ENCODE assay signal across 10 cellular contexts in the genomic region with DNA sequence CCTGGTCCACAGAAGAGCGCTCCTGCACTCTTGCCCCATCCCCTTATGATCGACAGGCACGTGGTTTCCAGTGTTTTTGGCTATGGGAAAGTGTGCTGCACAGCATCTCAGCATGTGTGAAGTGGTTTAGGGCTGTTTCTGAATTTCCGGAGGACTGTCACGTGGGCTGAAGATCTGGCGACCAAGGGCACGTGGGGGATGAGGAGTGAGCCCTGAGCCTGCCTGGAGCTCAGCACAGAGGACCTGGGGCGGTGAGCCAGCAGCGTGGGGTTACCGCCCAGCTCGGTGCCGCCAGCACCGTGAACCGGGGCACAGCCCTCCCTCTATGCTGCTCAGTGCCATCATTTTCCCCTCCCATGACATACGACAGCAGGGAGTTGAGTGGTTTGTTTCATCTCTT.
A peak's percentile ranks its signal among the peaks of the same experiment; 100 is the strongest.
DNase-seq lines count a peak whose midpoint lies in the region; ATAC-seq and TF ChIP-seq lines count a peak whose summit lies in the region.
"Had no signal": no experiment of that assay in that cellular context is flagged by ENCODE, and none has a peak within 500 bp of the region (broad histone marks: within the 10 kb centered on the region; RNA-seq: fewer than 3 reads in every experiment).

No MANE protein-coding gene starts in this region.

- peak overlapping the region; percentile 2 for H3K4me3 Mint-ChIP-seq in activated T-helper 1 cell treated with anti-CD3 and anti-CD28 coated beads, Interleukin-12 subunit alpha, Interleukin-12 subunit beta, Interleukin-2, Interleukin-4 antibody, amounts not matched to agents 30 ng/mL and 10 ng/mL and 1 ng/mL, durations not matched to agents 14 hours and 24 hours and 36 hours

- peak overlapping the region; percentile 19 for H4K8ac ChIP-seq in mesenchymal stem cell (ENCODE audit: low read length)

- H3K9me3 ChIP-seq in mesenchymal stem cell (ENCODE audit: control insufficient read depth, low read length) (no peaks in the 10 kb centered on the region), mammary epithelial cell (replicated peaks; ENCODE audit: insufficient read depth, low read length) (no peaks in the 10 kb centered on the region)
- H3K9me3 ChIP-seq: tibial nerve had no signal

- no peaks in the 10 kb centered on the region for H3K27me3 Mint-ChIP-seq in activated T-helper 1 cell treated with anti-CD3 and anti-CD28 coated beads, Interleukin-12 subunit alpha, Interleukin-12 subunit beta, Interleukin-2, Interleukin-4 antibody, amounts not matched to agents 30 ng/mL and 10 ng/mL and 1 ng/mL, durations not matched to agents 14 hours and 24 hours and 36 hours (ENCODE audit: insufficient read depth)

- H3K36me3 ChIP-seq in mesenchymal stem cell (ENCODE audit: control insufficient read depth in 1 of 2, insufficient read depth in 2 of 2, low read depth in 1 of 2, low read length in 2 of 2) (peaks cover 0 to 16% of the 10 kb centered on the region in 2 experiments), mammary epithelial cell (ENCODE audit: insufficient read depth, low read length) (no peaks in the 10 kb centered on the region)

- no peaks in the 10 kb centered on the region for H3K9me3 Mint-ChIP-seq in activated T-helper 1 cell treated with anti-CD3 and anti-CD28 coated beads, Interleukin-12 subunit alpha, Interleukin-12 subunit beta, Interleukin-2, Interleukin-4 antibody, amounts not matched to agents 30 ng/mL and 10 ng/mL and 1 ng/mL, durations not matched to agents 14 hours and 24 hours and 36 hours

- CTCF ChIA-PET in mammary epithelial cell (lab: Charles Lee; ENCODE audit: low non-redundant PET) = no interaction called here

- no peak overlapping the region for H2AK5ac ChIP-seq in mesenchymal stem cell (ENCODE audit: low read length, severe bottlenecking)

- H2BK5ac ChIP-seq in mesenchymal stem cell (ENCODE audit: low read depth, low read length, poor library complexity, severe bottlenecking) = no peak overlapping the region

- no peak overlapping the region for H2BK120ac ChIP-seq in mesenchymal stem cell (ENCODE audit: low read depth, low read length)

- H3K79me2 ChIP-seq in mammary epithelial cell (ENCODE audit: insufficient read depth, low read length) = no peaks in the 10 kb centered on the region

- no peak overlapping the region for H2BK15ac ChIP-seq in mesenchymal stem cell (ENCODE audit: low read depth, poor library complexity, severe bottlenecking)

- H3K27ac ChIP-seq in mesenchymal stem cell (ENCODE audit: low read length, poor library complexity, severe bottlenecking) (no peak overlapping the region), mammary epithelial cell (ENCODE audit: insufficient read depth, low read depth, low read length) (no peak overlapping the region)

- no peaks in the 10 kb centered on the region for H3K79me1 ChIP-seq in mesenchymal stem cell (replicated peaks; ENCODE audit: low read length, poor library complexity, severe bottlenecking)

- H3K23ac ChIP-seq in mesenchymal stem cell (ENCODE audit: low read length in 2 of 2) = no peak overlapping the region

- H2BK12ac ChIP-seq in mesenchymal stem cell (ENCODE audit: low read length in 2 of 2) = no peak overlapping the region

- peaks cover 0 to 3% of the 10 kb centered on the region in 2 experiments for H3K27me3 ChIP-seq in mesenchymal stem cell (ENCODE audit: control insufficient read depth in 1 of 2, insufficient read depth in 1 of 2, low read length in 2 of 2)
- no peaks in the 10 kb centered on the region for H3K27me3 ChIP-seq in mammary epithelial cell (ENCODE audit: insufficient read depth, low read length)
- H3K27me3 ChIP-seq: tibial nerve had no signal

- WGBS in mesenchymal stem cell = 89% methylated on average over 8 of the region's 15 CpGs
- 86% methylated on average over 15 of the region's 15 CpGs for WGBS in mammary epithelial cell (ENCODE audit: low coverage, missing lambda C conversion rate)

- no peak overlapping the region for H3K14ac ChIP-seq in mesenchymal stem cell (ENCODE audit: low read length in 2 of 2)

- DNase-seq in T follicular helper cell (ENCODE audit: low read depth) (peak; percentile 51), mesenchymal stem cell (no peak), GM10266 (ENCODE audit: extremely low spot score) (no peak), mammary epithelial cell (no peak)
- DNase-seq in activated T-helper 1 cell treated with anti-CD3 and anti-CD28 coated beads, Interleukin-12 subunit alpha, Interleukin-12 subunit beta, Interleukin-2, Interleukin-4 antibody, amounts not matched to agents 30 ng/mL and 10 ng/mL and 1 ng/mL, durations not matched to agents 14 hours and 24 hours and 36 hours (ENCODE audit: low spot score) = peak; percentile 26
- DNase-seq in stimulated activated CD8-positive, alpha-beta memory T cell treated with anti-CD3 and anti-CD28 coated beads, Interleukin-4, amount 100 ng/mL, for 4 hours (ENCODE audit: low read depth in 2 of 2, low spot score in 1 of 2) = peak; percentile 18 to 33
- DNase-seq: midbrain had no signal

- BruUV-seq in mammary epithelial cell (replicated peaks; lab: Mats Ljungman, UMichigan) = no TSS peak

- H2AFZ ChIP-seq in mesenchymal stem cell (ENCODE audit: low read depth, low read length) (no peak overlapping the region), mammary epithelial cell (ENCODE audit: low read depth, low read length) (no peak overlapping the region)

- H3K4me1 ChIP-seq in mesenchymal stem cell (ENCODE audit: control insufficient read depth, insufficient read depth, low read depth, low read length) (peaks cover 3% of the 10 kb centered on the region), mammary epithelial cell (ENCODE audit: insufficient read depth, low read length) (no peaks in the 10 kb centered on the region)

- intact Hi-C loops in activated T-helper 1 cell treated with anti-CD3 and anti-CD28 coated beads, Interleukin-12 subunit alpha, Interleukin-12 subunit beta, Interleukin-2, Interleukin-4 antibody, amounts not matched to agents 30 ng/mL and 10 ng/mL and 1 ng/mL, durations not matched to agents 14 hours and 24 hours and 36 hours (cut with micrococcal nuclease) = no loop called here
- intact Hi-C loops in mammary epithelial cell (cut with micrococcal nuclease) = no loop called here

- ATAC-seq in HG03097 (IDR thresholded peaks at IDR 0.05; ENCODE audit: low FRiP score, unreplicated experiment) (no peak), GM19035 (IDR thresholded peaks at IDR 0.05; ENCODE audit: unreplicated experiment) (no peak)

- H3K4me1 Mint-ChIP-seq in activated T-helper 1 cell treated with anti-CD3 and anti-CD28 coated beads, Interleukin-12 subunit alpha, Interleukin-12 subunit beta, Interleukin-2, Interleukin-4 antibody, amounts not matched to agents 30 ng/mL and 10 ng/mL and 1 ng/mL, durations not matched to agents 14 hours and 24 hours and 36 hours (ENCODE audit: low read depth) = peaks cover 9% of the 10 kb centered on the region

- no peak for TF ChIP-seq CTCF in GM10266 (IDR thresholded peaks at IDR 0.05; ENCODE audit: control insufficient read depth, insufficient read depth, low read depth, missing control alignments)
- no peak for TF ChIP-seq CTCF in mammary epithelial cell (conservative IDR thresholded peaks at IDR 0.05 in 1 of 2, IDR thresholded peaks at IDR 0.05 in 1 of 2; ENCODE audit: extremely low read depth in 1 of 2, insufficient read depth in 1 of 2, low read depth in 1 of 2, low read length in 2 of 2)

- H3K4me2 ChIP-seq in mesenchymal stem cell (ENCODE audit: low read length, poor library complexity, severe bottlenecking) = no peak overlapping the region
- no peak overlapping the region for H3K4me2 ChIP-seq in mammary epithelial cell (ENCODE audit: insufficient read depth, low read depth, low read length)

- no peaks in the 10 kb centered on the region for H4K20me1 ChIP-seq in mammary epithelial cell (ENCODE audit: insufficient read depth, low read length)

- dilution Hi-C loops in mammary epithelial cell (cut with HindIII; ENCODE audit: low sequenced_read_pairs) = no loop called here

- H3K27ac Mint-ChIP-seq in activated T-helper 1 cell treated with anti-CD3 and anti-CD28 coated beads, Interleukin-12 subunit alpha, Interleukin-12 subunit beta, Interleukin-2, Interleukin-4 antibody, amounts not matched to agents 30 ng/mL and 10 ng/mL and 1 ng/mL, durations not matched to agents 14 hours and 24 hours and 36 hours = peak overlapping the region; percentile 65

- in situ Hi-C loops in mammary epithelial cell (cut with MboI; ENCODE audit: low sequenced_read_pairs in 2 of 2) = no loop called here

- no peak overlapping the region for H4K91ac ChIP-seq in mesenchymal stem cell (ENCODE audit: low read length)

- peak overlapping the region in 1 of 2 experiments; percentile 29 for H3K4me3 ChIP-seq in mesenchymal stem cell (ENCODE audit: insufficient read depth in 1 of 2, low read depth in 1 of 2, low read length in 2 of 2)
- H3K4me3 ChIP-seq in mammary epithelial cell (replicated peaks in 1 of 3; ENCODE audit: insufficient read depth in 1 of 3, low read depth in 2 of 3, low read length in 3 of 3) = no peak overlapping the region
- H3K4me3 ChIP-seq: tibial nerve had no signal

- no peak overlapping the region for H3K18ac ChIP-seq in mesenchymal stem cell (ENCODE audit: low read depth in 1 of 2, low read length in 2 of 2)

- H3K36me3 Mint-ChIP-seq in activated T-helper 1 cell treated with anti-CD3 and anti-CD28 coated beads, Interleukin-12 subunit alpha, Interleukin-12 subunit beta, Interleukin-2, Interleukin-4 antibody, amounts not matched to agents 30 ng/mL and 10 ng/mL and 1 ng/mL, durations not matched to agents 14 hours and 24 hours and 36 hours (ENCODE audit: low read depth) = peaks cover 4% of the 10 kb centered on the region

- H3K4ac ChIP-seq in mesenchymal stem cell (ENCODE audit: low read depth in 1 of 2, low read length in 2 of 2) = no peak overlapping the region

- peak overlapping the region; percentile 4 for H3K9ac ChIP-seq in mesenchymal stem cell (ENCODE audit: low read length)
- H3K9ac ChIP-seq in mammary epithelial cell (ENCODE audit: insufficient read depth, low read length) = no peak overlapping the region

Comparison
In these comparisons a context has a peak if more than half of its experiments do, and no peak if none do; other contexts are left out.
1. DNase-seq: peak in T follicular helper cell (single experiment), activated T-helper 1 cell treated with anti-CD3 and anti-CD28 coated beads, Interleukin-12 subunit alpha, Interleukin-12 subunit beta, Interleukin-2, Interleukin-4 antibody, amounts not matched to agents 30 ng/mL and 10 ng/mL and 1 ng/mL, durations not matched to agents 14 hours and 24 hours and 36 hours (single experiment) and stimulated activated CD8-positive, alpha-beta memory T cell treated with anti-CD3 and anti-CD28 coated beads, Interleukin-4, amount 100 ng/mL, for 4 hours (2 of 2); none in mesenchymal stem cell (single experiment), GM10266 (single experiment) and mammary epithelial cell (single experiment).